Comparison of ENCODE assay signal across 2 cellular contexts in genomic region chr22:49948958-49949913, GRCh38.
TF ChIP-seq lines count a peak whose summit lies in the region.

No MANE protein-coding gene starts in this region.

TF ChIP-seq in HEK293, 187 proteins besides CTCF, POLR2A, EP300 and RAD21:
- TF ChIP-seq KLF17 (tag by site-specific recombination; IDR thresholded peaks at IDR 0.05): peak; percentile 63; the same call in 1 of the 2 replicates
- TF ChIP-seq ZNF555 (tag by site-specific recombination; conservative IDR thresholded peaks at IDR 0.05): no peak
- TF ChIP-seq ZNF433 (tag by site-specific recombination; IDR thresholded peaks at IDR 0.05; ENCODE audit: low read depth): no peak
- TF ChIP-seq KLF8 (tag by site-specific recombination; IDR thresholded peaks at IDR 0.05): 0 out of 2 replicates have a peak, but pooled peaks have one; percentile 8
- TF ChIP-seq OVOL3 (tag by site-specific recombination; IDR thresholded peaks at IDR 0.05): no peak
- TF ChIP-seq ZNF768 (tag by site-specific recombination; IDR thresholded peaks at IDR 0.05): no peak
- peak; percentile 98 for TF ChIP-seq KLF1 (tag by site-specific recombination; IDR thresholded peaks at IDR 0.05)
- no peak for TF ChIP-seq ZNF76 (tag by site-specific recombination; IDR thresholded peaks at IDR 0.05; ENCODE audit: borderline replicate concordance, low read depth)
- peak; percentile 18; the same call in 1 of the 2 replicates for TF ChIP-seq SP2 (tag by site-specific recombination; IDR thresholded peaks at IDR 0.05)
- 0 out of 2 replicates have a peak, but pooled peaks have one; percentile 34 for TF ChIP-seq PATZ1 (tag by site-specific recombination; IDR thresholded peaks at IDR 0.05)
- TF ChIP-seq ZNF549 (tag by site-specific recombination; IDR thresholded peaks at IDR 0.05): no peak
- peak; percentile 13; the same call in 1 of the 2 replicates for TF ChIP-seq HIC1 (tag by site-specific recombination; IDR thresholded peaks at IDR 0.05)
- no peak for TF ChIP-seq ZNF19 (tag by site-specific recombination; IDR thresholded peaks at IDR 0.05; ENCODE audit: low read depth)

TF ChIP-seq in HepG2, 621 proteins besides CTCF, POLR2A, EP300 and RAD21 (continues in another document):
- 0 out of 2 replicates have a peak, but pooled peaks have one; percentile 21 for TF ChIP-seq KDM6A (CRISPR knock-in tag; IDR thresholded peaks at IDR 0.05; ENCODE audit: low read depth)
- TF ChIP-seq NR2C2 (CRISPR knock-in tag; IDR thresholded peaks at IDR 0.05; ENCODE audit: borderline replicate concordance): no peak; the same call in 1 of the 2 replicates
- TF ChIP-seq MEIS1 (CRISPR knock-in tag; IDR thresholded peaks at IDR 0.05; ENCODE audit: borderline replicate concordance): peak; percentile 46; the same call in 1 of the 2 replicates
- no peak for TF ChIP-seq CHCHD3 (CRISPR knock-in tag; IDR thresholded peaks at IDR 0.05)
- TF ChIP-seq AKNA (CRISPR knock-in tag; IDR thresholded peaks at IDR 0.05; ENCODE audit: borderline replicate concordance): no peak
- TF ChIP-seq ZNF609 (CRISPR knock-in tag; IDR thresholded peaks at IDR 0.05; ENCODE audit: borderline replicate concordance): peak; percentile 29; the same call in 1 of the 2 replicates
- TF ChIP-seq TFDP1 (CRISPR knock-in tag; IDR thresholded peaks at IDR 0.05; ENCODE audit: borderline replicate concordance): peak; percentile 76; the same call in 1 of the 2 replicates
- TF ChIP-seq AGO2 (optimal IDR thresholded peaks at IDR 0.05; ENCODE audit: low read depth, low read length): peak; percentile 68
- TF ChIP-seq GABPB1 (CRISPR knock-in tag; IDR thresholded peaks at IDR 0.05): peak; percentile 72; the same call in 1 of the 2 replicates
- peak; percentile 75; the same call in 1 of the 2 replicates for TF ChIP-seq ZNF776 (CRISPR knock-in tag; IDR thresholded peaks at IDR 0.05)
- TF ChIP-seq ZSCAN21 (CRISPR knock-in tag; IDR thresholded peaks at IDR 0.05; ENCODE audit: borderline replicate concordance): peak; percentile 71
- no peak for TF ChIP-seq FOXA1 (IDR thresholded peaks at IDR 0.05)
- TF ChIP-seq FOXA1 (CRISPR knock-in tag; IDR thresholded peaks at IDR 0.05): peak; percentile 87
- peak in 1 of 2 experiments; percentile 69; a peak in 2 of 4 replicates for TF ChIP-seq KLF16 (CRISPR knock-in tag; IDR thresholded peaks at IDR 0.05)
- peak; percentile 85 for TF ChIP-seq ZMAT3 (CRISPR knock-in tag; conservative IDR thresholded peaks at IDR 0.05)
- TF ChIP-seq HNRNPL (IDR thresholded peaks at IDR 0.05; ENCODE audit: low read depth, low read length): peak; percentile 98
- TF ChIP-seq POGK (CRISPR knock-in tag; conservative IDR thresholded peaks at IDR 0.05): peak; percentile 35; the same call in 1 of the 2 replicates
- peak; percentile 65 for TF ChIP-seq HMG20A (CRISPR knock-in tag; IDR thresholded peaks at IDR 0.05; ENCODE audit: borderline replicate concordance)
- 0 out of 2 replicates have a peak, but pooled peaks have one; percentile 33 for TF ChIP-seq ZNF441 (CRISPR knock-in tag; IDR thresholded peaks at IDR 0.05; ENCODE audit: borderline replicate concordance)
- TF ChIP-seq ZNF317 (CRISPR knock-in tag; IDR thresholded peaks at IDR 0.05): 0 out of 2 replicates have a peak, but pooled peaks have one; percentile 64
- no peak for TF ChIP-seq TCF12 (IDR thresholded peaks at IDR 0.05)
- no peak; the same call in 1 of the 2 replicates for TF ChIP-seq TCF12 (CRISPR knock-in tag; IDR thresholded peaks at IDR 0.05)
- TF ChIP-seq ZNF331 (CRISPR knock-in tag; IDR thresholded peaks at IDR 0.05): peak; percentile 57; the same call in 1 of the 2 replicates
- peak; percentile 77 for TF ChIP-seq DMAP1 (CRISPR knock-in tag; IDR thresholded peaks at IDR 0.05)
- no peak for TF ChIP-seq ZNF780A (CRISPR knock-in tag; IDR thresholded peaks at IDR 0.05)
- no peak for TF ChIP-seq NFIC (IDR thresholded peaks at IDR 0.05; ENCODE audit: low read length)
- peak; percentile 22 for TF ChIP-seq ZBTB26 (CRISPR knock-in tag; IDR thresholded peaks at IDR 0.05; ENCODE audit: borderline replicate concordance)
- 0 out of 2 replicates have a peak, but pooled peaks have one; percentile 19 for TF ChIP-seq KMT2B (CRISPR knock-in tag; IDR thresholded peaks at IDR 0.05)
- peak; percentile 94 for TF ChIP-seq PHF21A (CRISPR knock-in tag; IDR thresholded peaks at IDR 0.05)
- 0 out of 2 replicates have a peak, but pooled peaks have one; percentile 28 for TF ChIP-seq E2F5 (CRISPR knock-in tag; conservative IDR thresholded peaks at IDR 0.05)
- peak; percentile 71; the same call in 1 of the 2 replicates for TF ChIP-seq ZNF275 (CRISPR knock-in tag; IDR thresholded peaks at IDR 0.05; ENCODE audit: borderline replicate concordance)
